Comparison of ENCODE assay signal across 14 cellular contexts in the genomic region with DNA sequence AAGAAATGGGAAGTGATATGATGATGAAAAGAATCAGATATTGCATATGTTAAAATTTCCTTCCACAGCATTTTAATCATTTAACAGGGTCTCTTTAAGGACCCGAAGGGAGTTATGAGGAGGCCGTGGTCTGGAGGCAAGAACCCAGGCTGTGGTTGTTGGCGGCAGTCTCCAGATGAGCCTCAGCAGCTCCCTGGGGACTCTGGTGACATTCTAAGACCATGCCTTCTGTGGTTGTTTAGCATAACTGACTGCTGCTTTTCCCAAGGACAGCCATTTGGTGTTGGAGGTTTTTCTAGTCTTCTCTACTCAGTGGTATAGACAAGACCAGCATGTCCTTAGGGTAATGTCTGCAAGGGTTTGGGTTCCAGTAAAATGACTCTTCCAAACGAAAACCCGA.
DNase-seq lines count a peak whose midpoint lies in the region; ATAC-seq and TF ChIP-seq lines count a peak whose summit lies in the region.
"Had no signal": no experiment of that assay in that cellular context is flagged by ENCODE, and none has a peak within 500 bp of the region (broad histone marks: within the 10 kb centered on the region; RNA-seq: fewer than 3 reads in every experiment).

No MANE protein-coding gene starts in this region.

- H3K4me3 ChIP-seq in left ventricle myocardium inferior: no peak overlapping the region
- H3K4me3 ChIP-seq: gastroesophageal sphincter, ovary had no signal

- peaks cover 29% of the 10 kb centered on the region for H3K4me1 ChIP-seq in left ventricle myocardium inferior

- no peaks in the 10 kb centered on the region for H3K27me3 ChIP-seq in left ventricle myocardium inferior (ENCODE audit: low read depth)
- H3K27me3 ChIP-seq: gastroesophageal sphincter, ovary had no signal

- H3K27me3 Mint-ChIP-seq in natural killer cell (ENCODE audit: low read depth in 2 of 2): no peaks in the 10 kb centered on the region

- intact Hi-C loops in left ventricle myocardium inferior (cut with micrococcal nuclease): no loop called here
- intact Hi-C loops in natural killer cell (cut with micrococcal nuclease): no loop called here

- no peak overlapping the region for H3K27ac Mint-ChIP-seq in natural killer cell

- ATAC-seq in GM21619 (IDR thresholded peaks at IDR 0.05; ENCODE audit: unreplicated experiment) (peak; percentile 75), natural killer cell (no peak)
- ATAC-seq: gastroesophageal sphincter had no signal

- H3K36me3 Mint-ChIP-seq in natural killer cell: no peaks in the 10 kb centered on the region

- H3K27ac ChIP-seq in left ventricle myocardium inferior (replicated peaks): peak overlapping the region; percentile 10
- H3K27ac ChIP-seq: gastroesophageal sphincter, ovary had no signal

- CTCF ChIA-PET in GM10248 (lab: Yijun Ruan, JAX): interaction anchor here (6.9 kb wide), 1 partner anchor 729 kb away, joined by 79 read pairs; no protein-coding TSS in a partner anchor

- POLR2A ChIA-PET in GM10248 (lab: Yijun Ruan, JAX): no interaction called here

- H3K9me3 Mint-ChIP-seq in natural killer cell: no peaks in the 10 kb centered on the region
- H3K9me3 Mint-ChIP-seq: CD14-positive monocyte had no signal

- DNase-seq in GM10248 (ENCODE audit: extremely low spot score) (peak; percentile 29), KBM-7 (peak; percentile 9), left ventricle myocardium inferior (no peak), natural killer cell (no peak), NOMO-1 treated with dmso at 0.1 percent for 144 hours (lab: John Stamatoyannopoulos, UW; ENCODE audit: unreplicated experiment) (no peak), T-helper 1 cell (no peak), HCEC 1CT (no peak)
- DNase-seq: NCI-H345; ovary; stimulated activated CD4-positive, alpha-beta T cell treated with anti-CD3 and anti-CD28 coated beads, Interleukin-1b, Interleukin-23, amount 100 ng/mL, for 48 hours; stimulated activated naive CD4-positive, alpha-beta T cell treated with Interleukin-2 at 50 U/mL for 16 hours had no signal

- H3K9me3 ChIP-seq in left ventricle myocardium inferior (replicated peaks): no peaks in the 10 kb centered on the region
- H3K9me3 ChIP-seq: gastroesophageal sphincter, ovary had no signal

- in situ Hi-C loops in KBM-7 (cut with MboI; ENCODE audit: low pct_unique_long_range_greater_than_20kb, low sequenced_read_pairs): no loop called here

- TF ChIP-seq CTCF in GM10248 (IDR thresholded peaks at IDR 0.05; ENCODE audit: control extremely low read depth, extremely low read depth, low read depth, missing control alignments): no peak
- TF ChIP-seq CTCF in left ventricle myocardium inferior (IDR thresholded peaks at IDR 0.05; ENCODE audit: borderline replicate concordance): no peak
- no peak for TF ChIP-seq CTCF in natural killer cell (IDR thresholded peaks at IDR 0.05)

- H3K4me1 Mint-ChIP-seq in natural killer cell: peaks cover 38 to 43% of the 10 kb centered on the region in 2 donors

- H3K36me3 ChIP-seq in left ventricle myocardium inferior: no peaks in the 10 kb centered on the region
- H3K36me3 ChIP-seq: gastroesophageal sphincter, ovary had no signal

- no peak overlapping the region for H3K4me3 Mint-ChIP-seq in natural killer cell
- H3K4me3 Mint-ChIP-seq: CD14-positive monocyte had no signal

Comparison
In these comparisons a context has a peak if more than half of its experiments do, and no peak if none do; other contexts are left out.
1. DNase-seq: peak in GM10248 (single experiment) and KBM-7 (single experiment); none in left ventricle myocardium inferior (single experiment), natural killer cell (single experiment), NOMO-1 treated with dmso at 0.1 percent for 144 hours (single experiment), T-helper 1 cell (0 of 5) and HCEC 1CT (single experiment).